In the genomic region with DNA sequence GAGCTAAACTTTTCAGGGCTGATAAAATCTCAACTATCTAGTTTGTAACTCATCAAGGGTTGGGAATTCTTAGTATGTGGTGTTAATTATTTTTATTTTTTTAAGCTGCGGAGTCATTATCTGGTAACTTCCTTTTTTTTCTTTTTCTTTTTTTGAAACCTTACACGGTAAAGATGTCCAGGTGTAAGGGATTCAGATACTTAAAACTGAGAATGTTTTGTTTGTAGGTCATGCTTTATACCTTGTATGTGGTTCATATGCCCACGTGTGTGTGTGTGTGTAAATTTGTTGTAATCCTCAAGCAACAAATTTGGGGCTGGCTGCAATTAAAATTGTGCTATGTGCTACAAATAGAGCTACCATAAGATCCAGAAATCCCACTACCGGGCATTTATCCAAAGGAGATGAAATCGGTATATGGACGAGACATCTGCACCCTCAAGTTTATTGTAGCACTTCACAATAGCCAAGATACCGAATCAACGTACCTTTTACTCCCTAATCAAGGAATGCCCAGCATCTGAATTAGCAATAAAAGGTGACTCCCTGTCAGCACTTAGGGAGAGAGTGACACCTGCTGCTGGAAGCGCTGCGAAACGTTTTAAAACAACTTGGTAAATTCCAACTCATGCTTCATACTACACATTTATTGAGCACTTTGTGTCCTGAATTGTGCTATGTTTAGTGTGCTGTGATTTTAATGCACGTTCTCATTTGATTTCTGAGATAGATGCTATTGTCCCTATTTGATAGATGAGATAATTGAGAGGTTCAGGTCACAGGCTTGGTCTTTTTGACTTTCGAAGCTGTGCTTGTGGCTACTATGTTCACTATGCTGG, we compare ENCODE assay signal across 1 cellular context.
TF ChIP-seq lines count a peak whose summit lies in the region.

No MANE protein-coding gene starts in this region.

TF ChIP-seq in endothelial cell of umbilical vein, 7 proteins besides CTCF, POLR2A, EP300 and RAD21:
- TF ChIP-seq GATA2 (IDR thresholded peaks at IDR 0.05; ENCODE audit: insufficient read depth, insufficient read length, low read depth, low read length) (no peak), POLR2AphosphoS5 (IDR thresholded peaks at IDR 0.05; ENCODE audit: insufficient read depth, low read depth, low read length) (no peak), JUN (IDR thresholded peaks at IDR 0.05; ENCODE audit: borderline replicate concordance, insufficient read depth, insufficient read length, low read depth) (no peak), MAX (IDR thresholded peaks at IDR 0.05; ENCODE audit: insufficient read depth, insufficient read length) (no peak), MYC (IDR thresholded peaks at IDR 0.05; ENCODE audit: low read depth, low read length) (no peak), EZH2 (IDR thresholded peaks at IDR 0.05; ENCODE audit: borderline replicate concordance, low read depth, low read length, severe bottlenecking) (no peak), FOS (IDR thresholded peaks at IDR 0.05; ENCODE audit: borderline replicate concordance, insufficient read depth, low read length) (no peak)
